In the genomic region with DNA sequence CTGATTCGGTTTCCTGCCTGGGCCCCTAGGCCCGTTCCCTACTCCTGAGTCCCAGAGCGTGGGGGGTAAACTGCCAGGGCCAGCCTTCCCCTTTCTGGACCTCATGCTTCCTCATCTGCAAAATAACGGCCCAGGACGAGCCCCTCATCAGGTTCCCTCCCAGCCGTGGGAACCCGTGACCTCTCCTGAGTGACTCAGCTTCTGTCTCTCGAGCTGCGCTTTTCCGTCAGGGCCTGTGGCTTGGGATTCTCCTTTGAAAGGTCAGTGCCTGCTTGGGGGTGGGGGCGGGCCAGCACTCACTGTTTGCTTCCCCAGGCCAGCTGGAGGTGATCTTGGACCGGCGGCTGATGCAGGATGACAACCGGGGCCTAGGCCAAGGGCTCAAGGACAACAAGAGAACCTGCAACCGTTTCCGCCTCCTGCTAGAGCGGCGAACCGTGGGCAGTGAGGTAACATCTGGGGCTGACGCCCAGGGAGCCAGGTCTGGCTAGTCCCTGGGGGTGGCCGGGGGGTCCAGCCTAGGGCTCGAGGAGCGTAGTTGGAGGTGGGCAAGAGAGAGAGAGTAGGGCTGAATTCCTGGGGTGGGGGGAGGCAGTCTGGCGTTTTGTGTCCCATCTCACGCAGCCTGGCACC, we compare ENCODE assay signal across 8 cellular contexts. TPM values are rescaled to one million over a fixed set of nuclear protein-coding genes. Genes with fewer than 3 reads are reported as not detected.
DNase-seq lines count a peak whose midpoint lies in the region; FAIRE-seq and TF ChIP-seq lines count a peak whose summit lies in the region.
"Had no signal": no experiment of that assay in that cellular context is flagged by ENCODE, and none has a peak within 500 bp of the region (broad histone marks: within the 10 kb centered on the region; RNA-seq: fewer than 3 reads in every experiment).

No MANE protein-coding gene starts in this region.

- DNase-seq in SIG-M5 treated with dmso at 0.1 percent for 504 hours (lab: John Stamatoyannopoulos, UW; ENCODE audit: unreplicated experiment) = peak; percentile 75
- DNase-seq in SIG-M5 (lab: John Stamatoyannopoulos, UW) = no peak
- peak; percentile 75 for DNase-seq in kidney
- DNase-seq in transverse colon = peak; percentile 53
- no peak for DNase-seq in iPS-NIHi11 (ENCODE audit: low spot score)
- DNase-seq in stimulated activated CD8-positive, alpha-beta memory T cell treated with anti-CD3 and anti-CD28 coated beads, Interleukin-4, amount 100 ng/mL, for 48 hours = no peak
- DNase-seq: SHP77 had no signal

- in situ Hi-C loops in transverse colon (cut with MboI; ENCODE audit: low pct_ligation_motif_present in 1 of 4, low pct_unique_long_range_greater_than_20kb in 1 of 4, low sequenced_read_pairs in 3 of 4) = no loop called here

- TF ChIP-seq CTCF in kidney (IDR thresholded peaks at IDR 0.05; ENCODE audit: borderline replicate concordance, extremely low read depth, insufficient read depth) (no peak), transverse colon (IDR thresholded peaks at IDR 0.05) (no peak)

- no peak for TF ChIP-seq EP300 in transverse colon (IDR thresholded peaks at IDR 0.05; ENCODE audit: low read depth)

- WGBS in transverse colon (ENCODE audit: low coverage in 1 of 2), 2 donors = 86% methylated on average over 24 of the region's 25 CpGs; no CpG with 5 or more reads in 1 of the 2 donors

- no peak for TF ChIP-seq POLR2A in transverse colon (IDR thresholded peaks at IDR 0.05)

- H3K36me3 ChIP-seq in kidney (ENCODE audit: control insufficient read depth in 1 of 2, insufficient read depth in 2 of 2, low read length in 2 of 2) = peaks cover 60 to 73% of the 10 kb centered on the region in 2 donors
- peaks cover 0 to 82% (median 31%) of the 10 kb centered on the region in 4 donors for H3K36me3 ChIP-seq in transverse colon

- FAIRE-seq in kidney (lab: Jason Lieb, UNC) = no peak

- H3K27me3 ChIP-seq in transverse colon = no peaks in the 10 kb centered on the region

- H3K27ac ChIP-seq in kidney (ENCODE audit: low read depth in 2 of 2, low read length in 2 of 2) = no peak overlapping the region
- peak overlapping the region in 1 of 4 donors; percentile 11 for H3K27ac ChIP-seq in transverse colon
- H3K27ac ChIP-seq: 22Rv1 had no signal

- no peak overlapping the region for H3K9ac ChIP-seq in kidney (ENCODE audit: low read length in 2 of 2)

- H3K9me3 ChIP-seq in kidney (ENCODE audit: control insufficient read depth in 1 of 2, low read length in 2 of 2) (no peaks in the 10 kb centered on the region), transverse colon (no peaks in the 10 kb centered on the region)

- H3K4me1 ChIP-seq in kidney (ENCODE audit: control insufficient read depth in 1 of 2, insufficient read depth in 1 of 2, low read depth in 1 of 2, low read length in 2 of 2) = no peaks in the 10 kb centered on the region
- H3K4me1 ChIP-seq in transverse colon = no peaks in the 10 kb centered on the region

- intact Hi-C loops in kidney (cut with DNase I) (no loop called here), transverse colon (cut with DNase I; ENCODE audit: low total_unique reads) (no loop called here)

- H3K4me3 ChIP-seq in kidney (ENCODE audit: low read length in 2 of 2) = no peak overlapping the region
- H3K4me3 ChIP-seq in transverse colon = no peak overlapping the region

RNA-seq across cellular contexts. Expression of gene MAN2A2, which starts 12.8 kb away (rescaled TPM):
- total RNA-seq in kidney (56.3 TPM), transverse colon (100 to 1,000 TPM in 2 of 4 donors, 10 to 100 TPM in 2; 46.8 to 109 (median 86.4) TPM)
- polyA plus RNA-seq in kidney (ENCODE audit: insufficient read depth, low read depth, low replicate concordance) = 11.4 TPM

RNA-seq across cellular contexts. Expression of gene HDDC3, which starts 16.4 kb away (rescaled TPM):
- total RNA-seq in kidney (15.5 TPM), transverse colon (10 to 100 TPM; 13.8 to 21.8 (median 17.9) TPM)
- 47.3 TPM for polyA plus RNA-seq in kidney (ENCODE audit: insufficient read depth, low read depth, low replicate concordance)

RNA-seq across cellular contexts. Expression of gene UNC45A, which starts 19.2 kb away (rescaled TPM):
- total RNA-seq in kidney (62.8 TPM), transverse colon (100 to 1,000 TPM in 1 of 4 donors, 10 to 100 TPM in 3; 34.4 to 142 (median 52.9) TPM)
- 48.9 TPM for polyA plus RNA-seq in kidney (ENCODE audit: insufficient read depth, low read depth, low replicate concordance)

RNA-seq across cellular contexts. Expression of gene FES, which starts 31.6 kb away (rescaled TPM):
- total RNA-seq in kidney (33.5 TPM), transverse colon (10 to 100 TPM in 3 of 4 donors, 1 to 10 TPM in 1; 7.0 to 18.3 (median 14.0) TPM)
- 9.3 TPM for polyA plus RNA-seq in kidney (ENCODE audit: insufficient read depth, low read depth, low replicate concordance)

RNA-seq across cellular contexts. Expression of gene RCCD1, which starts 38.8 kb away (rescaled TPM):
- total RNA-seq in kidney (11.6 TPM), transverse colon (100 to 1,000 TPM in 1 of 4 donors, 10 to 100 TPM in 3; 13.1 to 438 (median 16.2) TPM)
- polyA plus RNA-seq in kidney (ENCODE audit: insufficient read depth, low read depth, low replicate concordance) = 11.6 TPM

Comparison
In these comparisons a context has a peak if more than half of its experiments do, and no peak if none do; other contexts are left out.
1. DNase-seq: peak in SIG-M5 treated with dmso at 0.1 percent for 504 hours (single experiment), kidney (single experiment) and transverse colon (single experiment); none in SIG-M5 (single experiment), iPS-NIHi11 (single experiment) and stimulated activated CD8-positive, alpha-beta memory T cell treated with anti-CD3 and anti-CD28 coated beads, Interleukin-4, amount 100 ng/mL, for 48 hours (single experiment).